1 cellular context compared by ENCODE assay signal in genomic region chr12:116734156-116734768, GRCh38.
TF ChIP-seq lines count a peak whose summit lies in the region.

No MANE protein-coding gene starts in this region.

TF ChIP-seq in K562, 482 proteins besides CTCF, POLR2A, EP300 and RAD21:
- no peak for TF ChIP-seq EWSR1 (IDR thresholded peaks at IDR 0.05; ENCODE audit: borderline replicate concordance, low read depth, partially characterized antibody)
- TF ChIP-seq KDM2B (CRISPR knock-in tag; IDR thresholded peaks at IDR 0.05): no peak
- no peak for TF ChIP-seq RBM15 (IDR thresholded peaks at IDR 0.05; ENCODE audit: insufficient read depth, low read length)
- TF ChIP-seq CREB5 (CRISPR knock-in tag; IDR thresholded peaks at IDR 0.05): no peak
- no peak for TF ChIP-seq NCOA4 (IDR thresholded peaks at IDR 0.05; ENCODE audit: partially characterized antibody)
- TF ChIP-seq HEY1 (CRISPR knock-in tag; IDR thresholded peaks at IDR 0.05; ENCODE audit: borderline replicate concordance): no peak
- TF ChIP-seq SP2 (IDR thresholded peaks at IDR 0.05; ENCODE audit: extremely low read depth, low read depth, low read length, poor library complexity, severe bottlenecking): no peak
- TF ChIP-seq NFE2 (IDR thresholded peaks at IDR 0.05; ENCODE audit: low read depth): no peak
- no peak for TF ChIP-seq FUS (optimal IDR thresholded peaks at IDR 0.05; ENCODE audit: low read depth, low read length)
